8 cellular contexts compared by ENCODE assay signal in genomic region chr16:55257971-55258613, GRCh38.
DNase-seq lines count a peak whose midpoint lies in the region; ATAC-seq and TF ChIP-seq lines count a peak whose summit lies in the region.

No MANE protein-coding gene starts in this region.

- H3K27ac Mint-ChIP-seq in brain: no peak overlapping the region
- no peak overlapping the region for H3K27ac Mint-ChIP-seq in stimulated activated naive CD8-positive, alpha-beta T cell treated with anti-CD3 and anti-CD28 coated beads, Interleukin-15, amount 100 ng/mL, for 72 hours

- no peak overlapping the region for H3K27ac ChIP-seq in left lung

- H3K36me3 ChIP-seq in left lung: no peaks in the 10 kb centered on the region

- H3K9me3 Mint-ChIP-seq in brain: peaks cover 0 to 17% (median 10%) of the 10 kb centered on the region in 5 experiments
- H3K9me3 Mint-ChIP-seq in stimulated activated naive CD8-positive, alpha-beta T cell treated with anti-CD3 and anti-CD28 coated beads, Interleukin-15, amount 100 ng/mL, for 72 hours: peaks cover 0 to 10% of the 10 kb centered on the region in 2 donors

- intact Hi-C loops in left lung (cut with DNase I): no loop called here

- no peaks in the 10 kb centered on the region for H3K9me3 ChIP-seq in left lung

- H3K4me3 ChIP-seq in left lung: no peak overlapping the region

- H3K27me3 Mint-ChIP-seq in brain: peaks cover 4% of the 10 kb centered on the region
- H3K27me3 Mint-ChIP-seq in stimulated activated naive CD8-positive, alpha-beta T cell treated with anti-CD3 and anti-CD28 coated beads, Interleukin-15, amount 100 ng/mL, for 72 hours: peaks cover 25% of the 10 kb centered on the region

- ATAC-seq in HG03039 (IDR thresholded peaks at IDR 0.05; ENCODE audit: unreplicated experiment) (peak; percentile 65), left lung (peak; percentile 98)
- ATAC-seq in stimulated activated naive CD8-positive, alpha-beta T cell treated with anti-CD3 and anti-CD28 coated beads, Interleukin-15, amount 100 ng/mL, for 72 hours: peak; percentile 72

- H3K36me3 Mint-ChIP-seq in brain: no peaks in the 10 kb centered on the region

- no peaks in the 10 kb centered on the region for H3K4me1 ChIP-seq in left lung

- peak in 4 of 6 experiments; percentile 1 to 13 (median 2) for DNase-seq in stimulated activated naive CD4-positive, alpha-beta T cell (lab: John Stamatoyannopoulos, UW)
- no peak for DNase-seq in stimulated activated naive CD4-positive, alpha-beta T cell treated with Interleukin-2 at 50 U/mL for 16 hours (lab: John Stamatoyannopoulos, UW)
- DNase-seq in RPMI7951 (ENCODE audit: low read depth): peak; percentile 21
- DNase-seq in left lung: peak; percentile 36 to 84
- peak; percentile 44 to 57 for DNase-seq in stimulated activated naive CD8-positive, alpha-beta T cell treated with anti-CD3 and anti-CD28 coated beads, Interleukin-15, amount 100 ng/mL, for 72 hours
- no peak for DNase-seq in activated gamma-delta T cell (lab: John Stamatoyannopoulos, UW)

- peak; percentile 57 to 81 for TF ChIP-seq CTCF in brain (conservative IDR thresholded peaks at IDR 0.05)
- TF ChIP-seq CTCF in left lung (IDR thresholded peaks at IDR 0.05): peak; percentile 59 to 68

- no peaks in the 10 kb centered on the region for H3K27me3 ChIP-seq in left lung

- peak overlapping the region in 1 of 5 experiments; percentile 8 for H3K4me3 Mint-ChIP-seq in brain
- no peak overlapping the region for H3K4me3 Mint-ChIP-seq in stimulated activated naive CD8-positive, alpha-beta T cell treated with anti-CD3 and anti-CD28 coated beads, Interleukin-15, amount 100 ng/mL, for 72 hours

- peaks cover 9% of the 10 kb centered on the region for H3K4me1 Mint-ChIP-seq in brain
- H3K4me1 Mint-ChIP-seq in stimulated activated naive CD8-positive, alpha-beta T cell treated with anti-CD3 and anti-CD28 coated beads, Interleukin-15, amount 100 ng/mL, for 72 hours: no peaks in the 10 kb centered on the region

Comparison
In these comparisons a context has a peak if more than half of its experiments do, and no peak if none do; other contexts are left out.
1. DNase-seq: peak in stimulated activated naive CD4-positive, alpha-beta T cell (4 of 6), RPMI7951 (single experiment), left lung (2 of 2) and stimulated activated naive CD8-positive, alpha-beta T cell treated with anti-CD3 and anti-CD28 coated beads, Interleukin-15, amount 100 ng/mL, for 72 hours (2 of 2); none in stimulated activated naive CD4-positive, alpha-beta T cell treated with Interleukin-2 at 50 U/mL for 16 hours (single experiment) and activated gamma-delta T cell (single experiment).
2. Peak in every context shown above with its lines, with median percentiles within 50 percentile points of each other: ATAC-seq.